18 cellular contexts compared by ENCODE assay signal in genomic region chr4:41069268-41069667, GRCh38.
A peak's percentile ranks its signal among the peaks of the same experiment; 100 is the strongest.
DNase-seq lines count a peak whose midpoint lies in the region; TF ChIP-seq lines count a peak whose summit lies in the region.
"Had no signal": no experiment of that assay in that cellular context is flagged by ENCODE, and none has a peak within 500 bp of the region (broad histone marks: within the 10 kb centered on the region; RNA-seq: fewer than 3 reads in every experiment).

No MANE protein-coding gene starts in this region.

- no peaks in the 10 kb centered on the region for H3K9me3 ChIP-seq in hepatocyte (ENCODE audit: low read depth)
- no peaks in the 10 kb centered on the region for H3K9me3 ChIP-seq in transverse colon
- H3K9me3 ChIP-seq: colonic mucosa, upper lobe of right lung had no signal

- H3K27ac ChIP-seq in hepatocyte, result no peak overlapping the region
- H3K27ac ChIP-seq in transverse colon, result peak overlapping the region in 3 of 4 donors; percentile 9 to 57 (median 22)
- H3K27ac ChIP-seq: colonic mucosa, upper lobe of right lung had no signal

- no peak for TF ChIP-seq POLR2A in transverse colon (IDR thresholded peaks at IDR 0.05)

- in situ Hi-C loops in astrocyte of the cerebellum (cut with HindIII; ENCODE audit: low sequenced_read_pairs) (no loop called here), transverse colon (cut with MboI; ENCODE audit: low pct_ligation_motif_present in 1 of 4, low pct_unique_long_range_greater_than_20kb in 1 of 4, low sequenced_read_pairs in 3 of 4) (no loop called here)

- TF ChIP-seq EP300 in transverse colon (IDR thresholded peaks at IDR 0.05; ENCODE audit: low read depth), result no peak

- no peak overlapping the region for H3K4me3 ChIP-seq in astrocyte of the cerebellum (ENCODE audit: low read depth, low read length)
- no peak overlapping the region for H3K4me3 ChIP-seq in hepatocyte
- H3K4me3 ChIP-seq in transverse colon, result no peak overlapping the region
- H3K4me3 ChIP-seq: colonic mucosa, lung, upper lobe of right lung had no signal

- H3K36me3 ChIP-seq in hepatocyte (replicated peaks; ENCODE audit: insufficient read depth, low read depth), result no peaks in the 10 kb centered on the region
- no peaks in the 10 kb centered on the region for H3K36me3 ChIP-seq in transverse colon
- H3K36me3 ChIP-seq: colonic mucosa, upper lobe of right lung had no signal

- H4K20me1 ChIP-seq in hepatocyte (ENCODE audit: insufficient read depth, poor library complexity, severe bottlenecking), result no peaks in the 10 kb centered on the region

- no peak for TF ChIP-seq CTCF in astrocyte of the cerebellum (IDR thresholded peaks at IDR 0.05; ENCODE audit: low read depth, low read length, missing control alignments)
- TF ChIP-seq CTCF in hepatocyte (IDR thresholded peaks at IDR 0.05; ENCODE audit: poor library complexity), result no peak
- no peak for TF ChIP-seq CTCF in transverse colon (IDR thresholded peaks at IDR 0.05)

- H2AFZ ChIP-seq in hepatocyte, result no peak overlapping the region

- DNase-seq in NCI-H2171 treated with DMSO at 0.1 percent for 48 hours (lab: John Stamatoyannopoulos, UW) (peak; percentile 44), NCI-H2171 (lab: John Stamatoyannopoulos, UW) (no peak), astrocyte of the cerebellum (ENCODE audit: low read depth) (peak; percentile 19), hepatocyte (ENCODE audit: low spot score) (peak; percentile 18), transverse colon (no peak), HK-2 (ENCODE audit: unreplicated experiment) (no peak)
- no peak for DNase-seq in effector CD4-positive, alpha-beta T cell
- DNase-seq in stimulated activated CD4-positive, alpha-beta T cell treated with anti-CD3 and anti-CD28 coated beads, Interleukin-4, amount 100 ng/mL, for 1 hour, result no peak
- DNase-seq: activated CD4-positive, alpha-beta T cell treated with anti-CD3 and anti-CD28 coated beads, Interleukin-2, amount 10 ng/mL, durations not matched to agents 7 days and 5 days; activated CD8-positive, alpha-beta memory T cell treated with anti-CD3 and anti-CD28 coated beads, Interleukin-2, amount 50 U/mL, for 48 hours; anterior cingulate cortex; CD4-positive, CD25-positive, alpha-beta regulatory T cell; colonic mucosa; naive thymus-derived CD8-positive, alpha-beta T cell; NCI-H1930; stimulated activated naive CD4-positive, alpha-beta T cell treated with Interleukin-2 at 50 U/mL for 16 hours; upper lobe of right lung had no signal

- WGBS in hepatocyte (ENCODE audit: low lambda C conversion rate, missing lambda C conversion rate), result 33% methylated on average over 5 of the region's 5 CpGs
- 62 to 65% methylated on average over 4 to 5 of the region's 5 CpGs for WGBS in transverse colon (ENCODE audit: low coverage in 1 of 2), 2 donors

- H3K4me2 ChIP-seq in hepatocyte, result no peak overlapping the region

- intact Hi-C loops in transverse colon (cut with DNase I; ENCODE audit: low total_unique reads), result loop anchor here (10.0 kb wide), 1 partner anchor 56 kb away; no protein-coding TSS in a partner anchor

- H3K27me3 ChIP-seq in hepatocyte, result no peaks in the 10 kb centered on the region
- no peaks in the 10 kb centered on the region for H3K27me3 ChIP-seq in transverse colon
- H3K27me3 ChIP-seq: colonic mucosa, upper lobe of right lung had no signal

- H3K9me2 ChIP-seq in hepatocyte (replicated peaks; ENCODE audit: insufficient read depth), result no peaks in the 10 kb centered on the region

- H3K79me2 ChIP-seq in hepatocyte, result peaks cover 35% of the 10 kb centered on the region

- H3K4me1 ChIP-seq in hepatocyte (ENCODE audit: insufficient read depth) (no peaks in the 10 kb centered on the region), transverse colon (peaks cover 0 to 9% (median 4%) of the 10 kb centered on the region in 4 donors)
- H3K4me1 ChIP-seq: colonic mucosa had no signal

Comparison
In these comparisons a context has a peak if more than half of its experiments do, and no peak if none do; other contexts are left out.
1. DNase-seq: peak in NCI-H2171 treated with DMSO at 0.1 percent for 48 hours (single experiment), astrocyte of the cerebellum (single experiment) and hepatocyte (single experiment); none in NCI-H2171 (single experiment), transverse colon (single experiment), HK-2 (single experiment), effector CD4-positive, alpha-beta T cell (single experiment) and stimulated activated CD4-positive, alpha-beta T cell treated with anti-CD3 and anti-CD28 coated beads, Interleukin-4, amount 100 ng/mL, for 1 hour (single experiment).